16 cellular contexts compared by ENCODE assay signal in the genomic region with DNA sequence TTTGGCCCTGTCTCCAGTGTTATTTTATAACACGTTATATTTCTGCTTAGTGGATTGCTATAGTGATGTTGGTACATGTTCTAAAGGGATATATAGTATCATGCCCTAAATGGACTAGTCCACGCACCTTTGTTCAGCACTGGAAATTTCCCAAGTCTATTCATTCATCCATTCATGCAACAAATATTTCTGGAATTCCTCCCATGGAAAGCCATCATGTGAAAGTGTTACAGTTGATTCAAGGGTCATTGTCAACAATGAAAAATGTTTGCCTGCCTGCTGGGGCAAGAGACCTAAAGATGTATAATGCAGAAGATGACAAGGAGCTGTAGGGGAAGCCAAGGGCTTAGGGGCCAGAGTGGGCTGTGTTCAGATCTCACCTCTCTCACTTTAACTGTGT. TPM values are rescaled to one million over a fixed set of nuclear protein-coding genes. Genes with fewer than 3 reads are reported as not detected.
DNase-seq lines count a peak whose midpoint lies in the region; ATAC-seq, FAIRE-seq and TF ChIP-seq lines count a peak whose summit lies in the region.
"Had no signal": no experiment of that assay in that cellular context is flagged by ENCODE, and none has a peak within 500 bp of the region (broad histone marks: within the 10 kb centered on the region; RNA-seq: fewer than 3 reads in every experiment).

No MANE protein-coding gene starts in this region.

- in situ Hi-C loops in GM13977 (cut with MboI; ENCODE audit: low pct_unique_long_range_greater_than_20kb, low sequenced_read_pairs, unreplicated experiment), result no loop called here

- H3K27me3 ChIP-seq in osteoblast (ENCODE audit: insufficient read depth, low read length), result no peaks in the 10 kb centered on the region

- peak; percentile 90 for FAIRE-seq in RCC 7860 (lab: Jason Lieb, UNC)
- FAIRE-seq: K562 had no signal

- no peaks in the 10 kb centered on the region for H4K20me1 ChIP-seq in osteoblast (ENCODE audit: insufficient read depth, low read length)

- DNase-seq in EL (peak; percentile 94), RCC 7860 (ENCODE audit: low spot score) (peak; percentile 92), epithelial cell of prostate (ENCODE audit: low read depth, low spot score) (peak; percentile 57), osteoblast (ENCODE audit: insufficient read length, low spot score, missing footprints) (peak; percentile 75), ecto neural progenitor cell (ENCODE audit: low spot score) (no peak), OCI-M1 (lab: John Stamatoyannopoulos, UW) (no peak), GM13977 (ENCODE audit: low spot score) (no peak)
- DNase-seq: activated CD4-positive, CD25-positive, alpha-beta regulatory T cell treated with anti-CD3 and anti-CD28 coated beads, Interleukin-2, amount 50 U/mL, for 72 hours; activated effector memory CD4-positive, alpha-beta T cell treated with Interleukin-2 at 50 U/mL for 16 hours; COR-L47; NCI-H2171; SHP77 treated with DMSO at 0.1 percent for 48 hours; stimulated activated CD4-positive, alpha-beta T cell treated with anti-CD3 and anti-CD28 coated beads, Interleukin-1b, Interleukin-23, amount 100 ng/mL, for 48 hours; stimulated activated naive CD4-positive, alpha-beta T cell treated with Interleukin-2 at 50 U/mL for 16 hours had no signal

- H3K4me1 ChIP-seq in osteoblast (ENCODE audit: insufficient read depth, low read length), result peaks cover 15% of the 10 kb centered on the region

- TF ChIP-seq CTCF in osteoblast (IDR thresholded peaks at IDR 0.05; ENCODE audit: extremely low read depth, low read depth, low read length) (no peak), GM13977 (IDR thresholded peaks at IDR 0.05; ENCODE audit: extremely low read depth, insufficient read depth, missing control alignments) (no peak)

- H3K36me3 ChIP-seq in osteoblast (ENCODE audit: insufficient read depth, low read length), result no peaks in the 10 kb centered on the region

- H2AFZ ChIP-seq in osteoblast (ENCODE audit: low read length), result no peak overlapping the region

- H3K4me3 ChIP-seq in osteoblast (ENCODE audit: insufficient read depth, low read length), result no peak overlapping the region
- H3K4me3 ChIP-seq: K562 had no signal

- no peak for ATAC-seq in HG03139 (IDR thresholded peaks at IDR 0.05; ENCODE audit: unreplicated experiment)
- ATAC-seq: K562 had no signal

- peak overlapping the region; percentile 76 for H3K27ac ChIP-seq in epithelial cell of prostate
- H3K27ac ChIP-seq in osteoblast (ENCODE audit: low read depth, low read length), result peak overlapping the region; percentile 49

- H3K4me2 ChIP-seq in osteoblast (ENCODE audit: insufficient read depth, low read length), result peak overlapping the region; percentile 49

- H3K9me3 ChIP-seq in osteoblast (ENCODE audit: low read depth, low read length), result no peaks in the 10 kb centered on the region

- no peaks in the 10 kb centered on the region for H3K79me2 ChIP-seq in osteoblast (ENCODE audit: insufficient read depth, low read length)

RNA-seq across cellular contexts. Expression of gene HSPH1, which starts 10.8 kb away (rescaled TPM):
- total RNA-seq in osteoblast, result 35.5 and 43.3 TPM in 2 replicates

RNA-seq across cellular contexts. Expression of gene B3GLCT, which starts 27.2 kb away (rescaled TPM):
- 14.7 and 18.8 TPM in 2 replicates for total RNA-seq in osteoblast

Comparison
In these comparisons a context has a peak if more than half of its experiments do, and no peak if none do; other contexts are left out.
1. DNase-seq: peak in EL (single experiment), RCC 7860 (single experiment), epithelial cell of prostate (single experiment) and osteoblast (single experiment); none in ecto neural progenitor cell (single experiment), OCI-M1 (single experiment) and GM13977 (single experiment).